In the genomic region with DNA sequence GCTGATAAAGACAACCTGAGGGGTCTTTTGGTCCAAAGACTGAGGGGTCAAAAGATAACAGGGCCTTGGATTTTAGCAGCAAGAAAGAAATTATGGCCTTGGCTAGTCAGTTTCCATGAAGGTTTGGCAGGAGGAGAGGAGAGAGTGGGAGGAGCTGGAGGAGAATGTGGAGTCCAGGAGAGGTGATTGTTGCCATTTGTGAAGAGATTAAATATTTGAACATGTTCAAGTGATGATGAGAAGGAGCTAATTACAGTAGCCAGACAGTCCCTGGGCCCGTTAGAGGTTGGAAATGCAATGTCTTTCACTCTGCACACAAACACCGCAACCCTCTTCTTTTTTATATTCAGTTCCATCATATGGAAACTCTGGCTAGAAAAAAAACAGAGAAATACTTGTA, we compare ENCODE assay signal across 14 cellular contexts.
"Had no signal": no experiment of that assay in that cellular context is flagged by ENCODE, and none has a peak within 500 bp of the region (broad histone marks: within the 10 kb centered on the region; RNA-seq: fewer than 3 reads in every experiment).

No MANE protein-coding gene starts in this region.

- H3K9me3 Mint-ChIP-seq: activated B cell treated with CpG ODN at 0.5 μM for 24 hours; activated T-cell treated with anti-CD3 and anti-CD28 coated beads, Interleukin-2, amount 50 U/mL, for 4 hours; stimulated activated memory B cell treated with anti-CD40 and anti-IgM and Interleukin-4, amounts not matched to agents 10 μg/mL and 1 μg/mL and 100 μg/mL, for 72 hours had no signal

- H3K4me1 Mint-ChIP-seq: activated B cell treated with CpG ODN at 0.5 μM for 24 hours; stimulated activated memory B cell treated with anti-CD40 and anti-IgM and Interleukin-4, amounts not matched to agents 10 μg/mL and 1 μg/mL and 100 μg/mL, for 72 hours had no signal

- H3K27ac ChIP-seq: coronary artery, right lobe of liver, tibial artery, uterus had no signal

- H3K4me3 Mint-ChIP-seq: activated B cell treated with CpG ODN at 0.5 μM for 24 hours; activated CD4-positive, alpha-beta T cell treated with anti-CD3 and anti-CD28 coated beads, Interleukin-2, amount 10 ng/mL, durations not matched to agents 7 days and 5 days; activated T-cell treated with anti-CD3 and anti-CD28 coated beads, Interleukin-2, amount 50 U/mL, for 4 hours; stimulated activated memory B cell treated with anti-CD40 and anti-IgM and Interleukin-4, amounts not matched to agents 10 μg/mL and 1 μg/mL and 100 μg/mL, for 72 hours had no signal

- H3K27me3 ChIP-seq: right lobe of liver, tibial artery, uterus had no signal

- FAIRE-seq: astrocyte had no signal

- ATAC-seq: activated T-cell treated with anti-CD3 and anti-CD28 coated beads, Interleukin-2, amount 50 U/mL, for 4 hours; right lobe of liver; stimulated activated memory B cell treated with anti-CD40 and anti-IgM and Interleukin-4, amounts not matched to agents 10 μg/mL and 1 μg/mL and 100 μg/mL, for 72 hours had no signal

- H3K36me3 ChIP-seq: right lobe of liver, uterus had no signal

- H3K4me3 ChIP-seq: coronary artery, right lobe of liver, tibial artery, uterus had no signal

- H3K9me3 ChIP-seq: right lobe of liver, tibial artery, uterus had no signal

- H3K27ac Mint-ChIP-seq: activated B cell treated with CpG ODN at 0.5 μM for 24 hours; activated CD4-positive, alpha-beta T cell treated with anti-CD3 and anti-CD28 coated beads, Interleukin-2, amount 10 ng/mL, durations not matched to agents 7 days and 5 days; stimulated activated memory B cell treated with anti-CD40 and anti-IgM and Interleukin-4, amounts not matched to agents 10 μg/mL and 1 μg/mL and 100 μg/mL, for 72 hours had no signal

- H3K27me3 Mint-ChIP-seq: activated B cell treated with CpG ODN at 0.5 μM for 24 hours; activated CD4-positive, alpha-beta T cell treated with anti-CD3 and anti-CD28 coated beads, Interleukin-2, amount 10 ng/mL, durations not matched to agents 7 days and 5 days; stimulated activated memory B cell treated with anti-CD40 and anti-IgM and Interleukin-4, amounts not matched to agents 10 μg/mL and 1 μg/mL and 100 μg/mL, for 72 hours had no signal

- H3K4me1 ChIP-seq: right lobe of liver had no signal

- DNase-seq: activated B cell treated with CpG ODN at 0.5 μM for 24 hours; activated CD4-positive, alpha-beta T cell treated with anti-CD3 and anti-CD28 coated beads, Interleukin-2, amount 10 ng/mL, durations not matched to agents 7 days and 5 days; activated gamma-delta T cell; activated T-cell treated with anti-CD3 and anti-CD28 coated beads, Interleukin-2, amount 50 U/mL, for 4 hours; effector CD8-positive, alpha-beta T cell; foreskin melanocyte; islet precursor cell; posterior cingulate gyrus; right lobe of liver; tibial artery; uterus had no signal
